Comparison of ENCODE assay signal across 1 cellular context in the genomic region with DNA sequence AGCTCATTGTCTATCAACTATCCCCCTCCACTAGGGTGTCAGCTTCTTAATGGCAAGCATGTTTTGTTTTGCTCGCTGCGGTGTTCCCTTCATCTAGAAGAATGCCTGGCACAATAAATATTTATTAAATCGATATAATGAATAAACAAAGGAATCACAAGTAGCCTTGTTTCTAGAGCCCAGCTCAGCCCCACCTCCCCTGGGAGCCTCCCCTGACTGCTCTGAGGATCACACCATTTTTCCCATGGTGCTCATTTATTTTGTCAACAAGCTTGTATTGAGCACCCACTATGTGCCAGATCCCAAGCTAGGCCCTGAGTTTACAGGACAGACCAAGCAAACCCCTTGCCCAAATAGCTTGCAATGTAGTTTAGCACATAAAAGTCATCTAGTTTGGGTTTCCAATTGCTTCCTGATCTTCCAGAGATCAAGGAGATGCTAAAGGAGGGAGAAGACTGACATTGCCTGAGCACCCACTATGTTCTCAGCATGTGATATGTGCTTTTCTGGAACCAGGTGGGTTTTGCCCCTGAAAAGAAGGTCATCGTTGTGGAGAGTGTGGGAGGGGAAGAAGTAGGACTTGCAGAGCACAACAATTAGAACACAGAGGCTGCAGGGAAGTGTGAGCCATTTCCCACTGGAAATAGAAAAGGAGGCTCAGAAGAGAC.
TF ChIP-seq lines count a peak whose summit lies in the region.

No MANE protein-coding gene starts in this region.

TF ChIP-seq in HepG2, 621 proteins besides CTCF, POLR2A, EP300 and RAD21 (continues in another document):
- TF ChIP-seq, protein P1, sequence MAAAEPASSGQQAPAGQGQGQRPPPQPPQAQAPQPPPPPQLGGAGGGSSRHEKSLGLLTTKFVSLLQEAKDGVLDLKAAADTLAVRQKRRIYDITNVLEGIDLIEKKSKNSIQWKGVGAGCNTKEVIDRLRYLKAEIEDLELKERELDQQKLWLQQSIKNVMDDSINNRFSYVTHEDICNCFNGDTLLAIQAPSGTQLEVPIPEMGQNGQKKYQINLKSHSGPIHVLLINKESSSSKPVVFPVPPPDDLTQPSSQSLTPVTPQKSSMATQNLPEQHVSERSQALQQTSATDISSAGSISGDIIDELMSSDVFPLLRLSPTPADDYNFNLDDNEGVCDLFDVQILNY (CRISPR knock-in tag; conservative IDR thresholded peaks at IDR 0.05), result no peak
- TF ChIP-seq RORA (CRISPR knock-in tag; IDR thresholded peaks at IDR 0.05) (no peak), ZNF292 (CRISPR knock-in tag; IDR thresholded peaks at IDR 0.05; ENCODE audit: borderline replicate concordance, low read depth) (no peak), TGIF2 (CRISPR knock-in tag; IDR thresholded peaks at IDR 0.05) (no peak), SRSF1 (optimal IDR thresholded peaks at IDR 0.05; ENCODE audit: low read depth, low read length) (no peak), ZNF33A (CRISPR knock-in tag; IDR thresholded peaks at IDR 0.05; ENCODE audit: borderline replicate concordance) (no peak), HCFC1 (IDR thresholded peaks at IDR 0.05; ENCODE audit: low read depth, low read length) (no peak), U2AF2 (IDR thresholded peaks at IDR 0.05; ENCODE audit: low read depth, low read length) (no peak), KDM1A (CRISPR knock-in tag; IDR thresholded peaks at IDR 0.05) (no peak), ZNF678 (CRISPR knock-in tag; IDR thresholded peaks at IDR 0.05) (no peak), ZC3H13 (CRISPR knock-in tag; IDR thresholded peaks at IDR 0.05) (no peak), ZNF280D (CRISPR knock-in tag; IDR thresholded peaks at IDR 0.05) (no peak), ZNF7 (CRISPR knock-in tag; IDR thresholded peaks at IDR 0.05) (no peak), JARID2 (CRISPR knock-in tag; IDR thresholded peaks at IDR 0.05; ENCODE audit: insufficient replicate concordance) (no peak), SMARCE1 (IDR thresholded peaks at IDR 0.05; ENCODE audit: borderline replicate concordance) (no peak), ZNF124 (CRISPR knock-in tag; IDR thresholded peaks at IDR 0.05) (no peak), EEA1 (CRISPR knock-in tag; IDR thresholded peaks at IDR 0.05; ENCODE audit: borderline replicate concordance) (no peak), ZNF790 (CRISPR knock-in tag; IDR thresholded peaks at IDR 0.05; ENCODE audit: borderline replicate concordance) (no peak), MED1 (CRISPR knock-in tag; IDR thresholded peaks at IDR 0.05) (peak; percentile 65), RXRA (CRISPR knock-in tag; IDR thresholded peaks at IDR 0.05) (no peak), POGZ (CRISPR knock-in tag; IDR thresholded peaks at IDR 0.05) (no peak), RFX3 (CRISPR knock-in tag; IDR thresholded peaks at IDR 0.05) (no peak), HDAC1 (CRISPR knock-in tag; IDR thresholded peaks at IDR 0.05) (peak; percentile 53), NAIF1 (CRISPR knock-in tag; IDR thresholded peaks at IDR 0.05; ENCODE audit: borderline replicate concordance) (no peak), MLLT10 (CRISPR knock-in tag; IDR thresholded peaks at IDR 0.05) (no peak), TBP (CRISPR knock-in tag; IDR thresholded peaks at IDR 0.05) (no peak), PLRG1 (conservative IDR thresholded peaks at IDR 0.05) (no peak), TARDBP (CRISPR knock-in tag; IDR thresholded peaks at IDR 0.05) (0 out of 2 replicates have a peak, but pooled peaks have one; percentile 21), TBX2 (CRISPR knock-in tag; IDR thresholded peaks at IDR 0.05; ENCODE audit: borderline replicate concordance) (no peak), ZNF570 (CRISPR knock-in tag; IDR thresholded peaks at IDR 0.05; ENCODE audit: borderline replicate concordance) (no peak), SALL1 (CRISPR knock-in tag; IDR thresholded peaks at IDR 0.05) (peak; percentile 35; the same call in 1 of the 2 replicates), SP4 (CRISPR knock-in tag; IDR thresholded peaks at IDR 0.05) (no peak), HNF4A (CRISPR knock-in tag; IDR thresholded peaks at IDR 0.05) (no peak), ZFAT (CRISPR knock-in tag; conservative IDR thresholded peaks at IDR 0.05) (no peak), DNMT1 (CRISPR knock-in tag; IDR thresholded peaks at IDR 0.05) (no peak), AGO1 (IDR thresholded peaks at IDR 0.05; ENCODE audit: low read depth, low read length, poor library complexity, severe bottlenecking) (no peak), SNRNP70 (IDR thresholded peaks at IDR 0.05; ENCODE audit: low read depth, low read length) (no peak), PPARG (CRISPR knock-in tag; conservative IDR thresholded peaks at IDR 0.05) (0 out of 2 replicates have a peak, but pooled peaks have one; percentile 11), ZNF431 (CRISPR knock-in tag; IDR thresholded peaks at IDR 0.05; ENCODE audit: borderline replicate concordance, low read depth) (no peak), TCF7L2 (IDR thresholded peaks at IDR 0.05; ENCODE audit: low read depth, low read length) (no peak), BORCS8-MEF2B (CRISPR knock-in tag; IDR thresholded peaks at IDR 0.05) (peak; percentile 29; the same call in 1 of the 2 replicates), PHF20 (CRISPR knock-in tag; IDR thresholded peaks at IDR 0.05) (no peak), ELF3 (CRISPR knock-in tag; IDR thresholded peaks at IDR 0.05) (no peak), NBN (conservative IDR thresholded peaks at IDR 0.05) (no peak), ZNF660 (CRISPR knock-in tag; IDR thresholded peaks at IDR 0.05; ENCODE audit: borderline replicate concordance, low read depth) (no peak), XBP1 (CRISPR knock-in tag; IDR thresholded peaks at IDR 0.05) (no peak), ZBTB26 (CRISPR knock-in tag; IDR thresholded peaks at IDR 0.05; ENCODE audit: borderline replicate concordance) (0 out of 2 replicates have a peak, but pooled peaks have one; percentile 39), ARNT2 (CRISPR knock-in tag; IDR thresholded peaks at IDR 0.05; ENCODE audit: low read depth) (0 out of 2 replicates have a peak, but pooled peaks have one; percentile 43), REPIN1 (CRISPR knock-in tag; IDR thresholded peaks at IDR 0.05; ENCODE audit: borderline replicate concordance, low read depth) (no peak; the same call in none of the 2 replicates), MYPOP (CRISPR knock-in tag; IDR thresholded peaks at IDR 0.05) (no peak), ZNF3 (CRISPR knock-in tag; IDR thresholded peaks at IDR 0.05) (no peak), JUN (CRISPR knock-in tag; IDR thresholded peaks at IDR 0.05) (no peak), ZNF543 (CRISPR knock-in tag; IDR thresholded peaks at IDR 0.05) (no peak), ZNF709 (CRISPR knock-in tag; IDR thresholded peaks at IDR 0.05) (no peak), YY1 (IDR thresholded peaks at IDR 0.05; ENCODE audit: insufficient read depth, insufficient replicate concordance, low read depth, low read length) (peak; percentile 2), ZNF674 (CRISPR knock-in tag; IDR thresholded peaks at IDR 0.05; ENCODE audit: low read depth) (no peak), ELF1 (CRISPR knock-in tag; IDR thresholded peaks at IDR 0.05) (no peak)
- TF ChIP-seq, protein P2, sequence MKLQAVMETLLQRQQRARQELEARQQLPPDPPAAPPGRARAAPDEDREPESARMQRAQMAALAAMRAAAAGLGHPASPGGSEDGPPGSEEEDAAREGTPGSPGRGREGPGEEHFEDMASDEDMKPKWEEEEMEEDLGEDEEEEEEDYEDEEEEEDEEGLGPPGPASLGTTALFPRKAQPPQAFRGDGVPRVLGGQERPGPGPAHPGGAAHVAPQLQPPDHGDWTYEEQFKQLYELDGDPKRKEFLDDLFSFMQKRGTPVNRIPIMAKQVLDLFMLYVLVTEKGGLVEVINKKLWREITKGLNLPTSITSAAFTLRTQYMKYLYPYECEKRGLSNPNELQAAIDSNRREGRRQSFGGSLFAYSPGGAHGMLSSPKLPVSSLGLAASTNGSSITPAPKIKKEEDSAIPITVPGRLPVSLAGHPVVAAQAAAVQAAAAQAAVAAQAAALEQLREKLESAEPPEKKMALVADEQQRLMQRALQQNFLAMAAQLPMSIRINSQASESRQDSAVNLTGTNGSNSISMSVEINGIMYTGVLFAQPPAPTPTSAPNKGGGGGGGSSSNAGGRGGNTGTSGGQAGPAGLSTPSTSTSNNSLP (IDR thresholded peaks at IDR 0.05; ENCODE audit: low read depth, low read length), result peak; percentile 92
- TF ChIP-seq, protein P3, sequence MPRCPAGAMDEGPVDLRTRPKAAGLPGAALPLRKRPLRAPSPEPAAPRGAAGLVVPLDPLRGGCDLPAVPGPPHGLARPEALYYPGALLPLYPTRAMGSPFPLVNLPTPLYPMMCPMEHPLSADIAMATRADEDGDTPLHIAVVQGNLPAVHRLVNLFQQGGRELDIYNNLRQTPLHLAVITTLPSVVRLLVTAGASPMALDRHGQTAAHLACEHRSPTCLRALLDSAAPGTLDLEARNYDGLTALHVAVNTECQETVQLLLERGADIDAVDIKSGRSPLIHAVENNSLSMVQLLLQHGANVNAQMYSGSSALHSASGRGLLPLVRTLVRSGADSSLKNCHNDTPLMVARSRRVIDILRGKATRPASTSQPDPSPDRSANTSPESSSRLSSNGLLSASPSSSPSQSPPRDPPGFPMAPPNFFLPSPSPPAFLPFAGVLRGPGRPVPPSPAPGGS (CRISPR knock-in tag; IDR thresholded peaks at IDR 0.05), result no peak
- TF ChIP-seq, protein P4, sequence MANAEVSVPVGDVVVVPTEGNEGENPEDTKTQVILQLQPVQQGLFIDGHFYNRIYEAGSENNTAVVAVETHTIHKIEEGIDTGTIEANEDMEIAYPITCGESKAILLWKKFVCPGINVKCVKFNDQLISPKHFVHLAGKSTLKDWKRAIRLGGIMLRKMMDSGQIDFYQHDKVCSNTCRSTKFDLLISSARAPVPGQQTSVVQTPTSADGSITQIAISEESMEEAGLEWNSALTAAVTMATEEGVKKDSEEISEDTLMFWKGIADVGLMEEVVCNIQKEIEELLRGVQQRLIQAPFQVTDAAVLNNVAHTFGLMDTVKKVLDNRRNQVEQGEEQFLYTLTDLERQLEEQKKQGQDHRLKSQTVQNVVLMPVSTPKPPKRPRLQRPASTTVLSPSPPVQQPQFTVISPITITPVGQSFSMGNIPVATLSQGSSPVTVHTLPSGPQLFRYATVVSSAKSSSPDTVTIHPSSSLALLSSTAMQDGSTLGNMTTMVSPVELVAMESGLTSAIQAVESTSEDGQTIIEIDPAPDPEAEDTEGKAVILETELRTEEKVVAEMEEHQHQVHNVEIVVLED (CRISPR knock-in tag; IDR thresholded peaks at IDR 0.05; ENCODE audit: borderline replicate concordance), result no peak
- TF ChIP-seq, protein P5, sequence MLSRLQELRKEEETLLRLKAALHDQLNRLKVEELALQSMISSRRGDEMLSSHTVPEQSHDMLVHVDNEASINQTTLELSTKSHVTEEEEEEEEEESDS (CRISPR knock-in tag; IDR thresholded peaks at IDR 0.05; ENCODE audit: borderline replicate concordance), result no peak
- TF ChIP-seq, protein P6, sequence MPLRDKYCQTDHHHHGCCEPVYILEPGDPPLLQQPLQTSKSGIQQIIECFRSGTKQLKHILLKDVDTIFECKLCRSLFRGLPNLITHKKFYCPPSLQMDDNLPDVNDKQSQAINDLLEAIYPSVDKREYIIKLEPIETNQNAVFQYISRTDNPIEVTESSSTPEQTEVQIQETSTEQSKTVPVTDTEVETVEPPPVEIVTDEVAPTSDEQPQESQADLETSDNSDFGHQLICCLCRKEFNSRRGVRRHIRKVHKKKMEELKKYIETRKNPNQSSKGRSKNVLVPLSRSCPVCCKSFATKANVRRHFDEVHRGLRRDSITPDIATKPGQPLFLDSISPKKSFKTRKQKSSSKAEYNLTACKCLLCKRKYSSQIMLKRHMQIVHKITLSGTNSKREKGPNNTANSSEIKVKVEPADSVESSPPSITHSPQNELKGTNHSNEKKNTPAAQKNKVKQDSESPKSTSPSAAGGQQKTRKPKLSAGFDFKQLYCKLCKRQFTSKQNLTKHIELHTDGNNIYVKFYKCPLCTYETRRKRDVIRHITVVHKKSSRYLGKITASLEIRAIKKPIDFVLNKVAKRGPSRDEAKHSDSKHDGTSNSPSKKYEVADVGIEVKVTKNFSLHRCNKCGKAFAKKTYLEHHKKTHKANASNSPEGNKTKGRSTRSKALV (CRISPR knock-in tag; IDR thresholded peaks at IDR 0.05), result no peak
- TF ChIP-seq, protein P7, sequence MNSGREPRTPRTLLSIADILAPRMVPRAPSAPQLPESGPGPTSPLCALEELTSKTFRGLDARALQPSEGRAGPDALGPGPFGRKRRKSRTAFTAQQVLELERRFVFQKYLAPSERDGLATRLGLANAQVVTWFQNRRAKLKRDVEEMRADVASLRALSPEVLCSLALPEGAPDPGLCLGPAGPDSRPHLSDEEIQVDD (CRISPR knock-in tag; IDR thresholded peaks at IDR 0.05; ENCODE audit: borderline replicate concordance), result no peak
